8 cellular contexts compared by ENCODE assay signal in genomic region chr2:65186872-65187851, GRCh38. TPM values are rescaled to one million over a fixed set of nuclear protein-coding genes. Genes with fewer than 3 reads are reported as not detected.
DNase-seq lines count a peak whose midpoint lies in the region; ATAC-seq and TF ChIP-seq lines count a peak whose summit lies in the region.

No MANE protein-coding gene starts in this region.

- POLR2A ChIA-PET in CD4-positive, alpha-beta memory T cell (lab: Charles Lee; ENCODE audit: partially characterized antibody), result interaction anchor here (0.6 kb wide), 1 partner anchor 131 kb away, joined by 3 read pairs; the partner anchor contains the start of gene CEP68

- WGBS in tibial nerve, 2 donors, result 52 to 55% methylated on average over 19 of the region's 19 CpGs

- intact Hi-C loops in CD4-positive, alpha-beta memory T cell (cut with micrococcal nuclease), result loop anchor here (1.0 to 5.0 kb wide), 3 partner anchors 123 to 855 kb away; no protein-coding TSS in a partner anchor
- intact Hi-C loops in activated naive CD4-positive, alpha-beta T cell treated with anti-CD3 and anti-CD28 coated beads for 36 hours (cut with micrococcal nuclease), result loop anchor here (1.0 to 2.0 kb wide), 4 partner anchors 56 to 386 kb away; partner anchors contain the start of gene RAB1A

- no peaks in the 10 kb centered on the region for H3K9me3 ChIP-seq in CD4-positive, alpha-beta memory T cell (ENCODE audit: control insufficient read depth in 1 of 2, low read length in 2 of 2)
- H3K9me3 ChIP-seq in SK-N-MC (ENCODE audit: low read depth, low read length) (no peaks in the 10 kb centered on the region), tibial nerve (no peaks in the 10 kb centered on the region)

- peak; percentile 49 to 59 (median 53) for DNase-seq in CD4-positive, alpha-beta memory T cell
- peak; percentile 69 for DNase-seq in LHCN-M2 (ENCODE audit: low read depth)
- DNase-seq in SK-N-MC (ENCODE audit: low read depth, low spot score), result peak; percentile 30
- DNase-seq in activated naive CD4-positive, alpha-beta T cell treated with anti-CD3 and anti-CD28 coated beads for 36 hours, result peak; percentile 81
- peak; percentile 78 for DNase-seq in globus pallidus (ENCODE audit: low spot score)
- DNase-seq in osteocyte (ENCODE audit: extremely low spot score, unreplicated experiment), result peak; percentile 90
- DNase-seq in tibial nerve (ENCODE audit: low spot score in 2 of 2), result peak; percentile 63 to 79

- peak; percentile 71 for ATAC-seq in GM21360 (IDR thresholded peaks at IDR 0.05; ENCODE audit: unreplicated experiment)

- peak; percentile 89 for TF ChIP-seq CTCF in osteocyte (IDR thresholded peaks at IDR 0.05)
- TF ChIP-seq CTCF in tibial nerve (IDR thresholded peaks at IDR 0.05), result peak; percentile 70 to 87 (median 81)

- H3K27ac Mint-ChIP-seq in CD4-positive, alpha-beta memory T cell, result no peak overlapping the region
- no peak overlapping the region for H3K27ac Mint-ChIP-seq in activated naive CD4-positive, alpha-beta T cell treated with anti-CD3 and anti-CD28 coated beads for 36 hours
- no peak overlapping the region for H3K27ac Mint-ChIP-seq in osteocyte (ENCODE audit: unreplicated experiment)

- CTCF ChIA-PET in CD4-positive, alpha-beta memory T cell (lab: Charles Lee; ENCODE audit: partially characterized antibody), result interaction anchor here (0.5 to 5.1 kb wide), 21 partner anchors 9 to 1137 kb away, joined by 3 to 36 read pairs (median 4); partner anchors contain the start of genes ACTR2 and CEP68
- CTCF ChIA-PET in activated naive CD4-positive, alpha-beta T cell treated with anti-CD3 and anti-CD28 coated beads for 36 hours (lab: Charles Lee), result interaction anchor here (0.6 to 3.7 kb wide), 24 partner anchors 9 to 271 kb away, joined by 3 to 44 read pairs (median 4); partner anchors contain the start of gene CEP68

- peaks cover 4% of the 10 kb centered on the region for H3K27me3 ChIP-seq in CD4-positive, alpha-beta memory T cell (ENCODE audit: insufficient read depth, low read length)
- H3K27me3 ChIP-seq in tibial nerve, result no peaks in the 10 kb centered on the region

- no peak overlapping the region for H3K9ac ChIP-seq in SK-N-MC (ENCODE audit: insufficient read length)

- peaks cover 9% of the 10 kb centered on the region for H3K4me1 ChIP-seq in CD4-positive, alpha-beta memory T cell (ENCODE audit: insufficient read depth, low read length)
- peaks cover 0 to 7% (median 3%) of the 10 kb centered on the region in 4 donors for H3K4me1 ChIP-seq in tibial nerve

- H3K9me3 Mint-ChIP-seq in CD4-positive, alpha-beta memory T cell, result no peaks in the 10 kb centered on the region
- H3K9me3 Mint-ChIP-seq in activated naive CD4-positive, alpha-beta T cell treated with anti-CD3 and anti-CD28 coated beads for 36 hours, result no peaks in the 10 kb centered on the region
- H3K9me3 Mint-ChIP-seq in osteocyte (ENCODE audit: unreplicated experiment), result no peaks in the 10 kb centered on the region

- no peak overlapping the region for H3K4me3 ChIP-seq in CD4-positive, alpha-beta memory T cell (ENCODE audit: low read length in 2 of 2)
- H3K4me3 ChIP-seq in SK-N-MC (no peak overlapping the region), tibial nerve (no peak overlapping the region)

- no peaks in the 10 kb centered on the region for H3K36me3 Mint-ChIP-seq in CD4-positive, alpha-beta memory T cell
- no peaks in the 10 kb centered on the region for H3K36me3 Mint-ChIP-seq in activated naive CD4-positive, alpha-beta T cell treated with anti-CD3 and anti-CD28 coated beads for 36 hours (ENCODE audit: low read depth)
- no peaks in the 10 kb centered on the region for H3K36me3 Mint-ChIP-seq in osteocyte (ENCODE audit: unreplicated experiment)

- TF ChIP-seq POLR2A in tibial nerve (IDR thresholded peaks at IDR 0.05), result no peak

- no peak overlapping the region for H3K27ac ChIP-seq in CD4-positive, alpha-beta memory T cell (ENCODE audit: low read depth, low read length)
- H3K27ac ChIP-seq in SK-N-MC, result no peak overlapping the region
- no peak overlapping the region for H3K27ac ChIP-seq in tibial nerve

- H3K27me3 Mint-ChIP-seq in CD4-positive, alpha-beta memory T cell, result peaks cover 5 to 17% of the 10 kb centered on the region in 2 donors
- peaks cover 5% of the 10 kb centered on the region for H3K27me3 Mint-ChIP-seq in activated naive CD4-positive, alpha-beta T cell treated with anti-CD3 and anti-CD28 coated beads for 36 hours (ENCODE audit: low read depth)
- peaks cover 3% of the 10 kb centered on the region for H3K27me3 Mint-ChIP-seq in osteocyte (ENCODE audit: unreplicated experiment)

- H3K4me1 Mint-ChIP-seq in CD4-positive, alpha-beta memory T cell, result peaks cover 0 to 8% (median 8%) of the 10 kb centered on the region in 4 donors
- H3K4me1 Mint-ChIP-seq in activated naive CD4-positive, alpha-beta T cell treated with anti-CD3 and anti-CD28 coated beads for 36 hours (ENCODE audit: low read depth), result peaks cover 4% of the 10 kb centered on the region
- H3K4me1 Mint-ChIP-seq in osteocyte (ENCODE audit: unreplicated experiment), result peaks cover 7% of the 10 kb centered on the region

- H3K36me3 ChIP-seq in CD4-positive, alpha-beta memory T cell (ENCODE audit: insufficient read depth, low read length), result no peaks in the 10 kb centered on the region
- no peaks in the 10 kb centered on the region for H3K36me3 ChIP-seq in SK-N-MC (ENCODE audit: insufficient read depth, low read length)
- H3K36me3 ChIP-seq in tibial nerve, result no peaks in the 10 kb centered on the region

- no peak for TF ChIP-seq EP300 in tibial nerve (IDR thresholded peaks at IDR 0.05)

- H3K4me3 Mint-ChIP-seq in CD4-positive, alpha-beta memory T cell, result peak overlapping the region in 2 of 8 donors; percentile 1 to 14
- no peak overlapping the region for H3K4me3 Mint-ChIP-seq in activated naive CD4-positive, alpha-beta T cell treated with anti-CD3 and anti-CD28 coated beads for 36 hours
- no peak overlapping the region for H3K4me3 Mint-ChIP-seq in osteocyte (ENCODE audit: unreplicated experiment)

RNA-seq across cellular contexts. Expression of gene ACTR2, which starts 40.5 kb away (rescaled TPM):
- total RNA-seq in CD4-positive, alpha-beta memory T cell, result 100 to 1,000 TPM; 298 to 312 TPM
- 100 to 1,000 TPM; 289 to 292 TPM for polyA plus RNA-seq in CD4-positive, alpha-beta memory T cell
- total RNA-seq in LHCN-M2 (2014; rRNA removed) (93.4 and 117 TPM in 2 replicates), osteocyte (277 and 295 TPM in 2 replicates), tibial nerve (10 to 100 TPM; 58.6 to 86.1 (median 80.0) TPM)
- 166 TPM for polyA plus RNA-seq in LHCN-M2 (2012)
- 100 to 1,000 TPM; 358 to 366 TPM for total RNA-seq in activated naive CD4-positive, alpha-beta T cell treated with anti-CD3 and anti-CD28 coated beads for 36 hours

RNA-seq across cellular contexts. Expression of gene RAB1A, which starts 57.3 kb away (rescaled TPM):
- total RNA-seq in CD4-positive, alpha-beta memory T cell, result 10 to 100 TPM; 53.3 to 58.4 TPM
- polyA plus RNA-seq in CD4-positive, alpha-beta memory T cell, result 10 to 100 TPM; 53.2 to 81.6 TPM
- 75.4 and 89.7 TPM in 2 replicates for total RNA-seq in LHCN-M2 (2014; rRNA removed)
- polyA plus RNA-seq in LHCN-M2 (2012), result 147 TPM
- total RNA-seq in activated naive CD4-positive, alpha-beta T cell treated with anti-CD3 and anti-CD28 coated beads for 36 hours, result 10 to 100 TPM; 60.8 to 61.3 TPM
- total RNA-seq in osteocyte, result 128 and 132 TPM in 2 replicates
- 10 to 100 TPM; 69.6 to 93.0 (median 81.6) TPM for total RNA-seq in tibial nerve

Comparison
In these comparisons a context has a peak if more than half of its experiments do, and no peak if none do; other contexts are left out.
1. DNase-seq: peak in every context shown above with its lines; median percentile 90 in osteocyte; 81 in activated naive CD4-positive, alpha-beta T cell treated with anti-CD3 and anti-CD28 coated beads for 36 hours; 78 in globus pallidus; 71 in tibial nerve; 69 in LHCN-M2; 53 in CD4-positive, alpha-beta memory T cell; 30 in SK-N-MC.